ENCODE assay signal across 7 cellular contexts in genomic region chr11:47553417-47553746, GRCh38. TPM values are rescaled to one million over a fixed set of nuclear protein-coding genes. Genes with fewer than 3 reads are reported as not detected.
DNase-seq lines count a peak whose midpoint lies in the region; ATAC-seq, FAIRE-seq and TF ChIP-seq lines count a peak whose summit lies in the region.

No MANE protein-coding gene starts in this region.

- peak; percentile 42 for ATAC-seq in GM18907 (IDR thresholded peaks at IDR 0.05; ENCODE audit: unreplicated experiment)
- peak; percentile 28 for ATAC-seq in HG02798 (IDR thresholded peaks at IDR 0.05; ENCODE audit: poor library complexity, unreplicated experiment)
- ATAC-seq in RWPE2 (ENCODE audit: low read depth): peak; percentile 50
- ATAC-seq in pancreas: peak; percentile 35 to 49 (median 42)

- H3K9me3 ChIP-seq in RWPE2 (ENCODE audit: severe bottlenecking) (no peaks in the 10 kb centered on the region), esophagus squamous epithelium (no peaks in the 10 kb centered on the region), pancreas (no peaks in the 10 kb centered on the region)

- TF ChIP-seq CTCF in RWPE2 (IDR thresholded peaks at IDR 0.05; ENCODE audit: poor library complexity, severe bottlenecking) (peak; percentile 79), esophagus squamous epithelium (IDR thresholded peaks at IDR 0.05) (no peak), pancreas (IDR thresholded peaks at IDR 0.05) (peak in 1 of 4 donors; percentile 48)

- no peak for TF ChIP-seq POLR2A in esophagus squamous epithelium (IDR thresholded peaks at IDR 0.05)

- H3K27ac ChIP-seq in RWPE2 (ENCODE audit: poor library complexity, severe bottlenecking) (peak overlapping the region; percentile 82), esophagus squamous epithelium (peak overlapping the region; percentile 94 to 96 (median 96)), pancreas (peak overlapping the region in 3 of 4 donors; percentile 77 to 89 (median 84))

- no peak for FAIRE-seq in pancreas (lab: Jason Lieb, UNC)

- H3K36me3 ChIP-seq in RWPE2 (ENCODE audit: low read depth) (peaks cover 27% of the 10 kb centered on the region), esophagus squamous epithelium (peaks cover 0 to 6% (median 0%) of the 10 kb centered on the region in 3 donors), pancreas (no peaks in the 10 kb centered on the region)

- intact Hi-C loops in esophagus squamous epithelium (cut with DNase I) (no loop called here), pancreas (cut with DNase I) (no loop called here)

- H3K4me1 ChIP-seq in RWPE2 (ENCODE audit: insufficient read depth, poor library complexity, severe bottlenecking) (peaks cover 16% of the 10 kb centered on the region), esophagus squamous epithelium (peaks cover 21 to 44% (median 26%) of the 10 kb centered on the region in 3 donors), pancreas (peaks cover 17 to 23% (median 21%) of the 10 kb centered on the region in 3 donors)

- no peak for DNase-seq in RWPE2 (ENCODE audit: low spot score)
- DNase-seq in esophagus squamous epithelium (lab: John Stamatoyannopoulos, UW): no peak
- no peak for DNase-seq in pancreas
- no peak for DNase-seq in stimulated activated CD4-positive, alpha-beta T cell treated with anti-CD3 and anti-CD28 coated beads, Interleukin-2, amount 100 ng/mL, for 24 hours
- no peak for DNase-seq in OCI-M1 (lab: John Stamatoyannopoulos, UW)

- H3K4me3 ChIP-seq in RWPE2 (ENCODE audit: severe bottlenecking) (peak overlapping the region; percentile 75), esophagus squamous epithelium (peak overlapping the region; percentile 93 to 96 (median 94)), pancreas (peak overlapping the region; percentile 63 to 99 (median 86))

- 16 to 26% methylated on average over 6 to 7 of the region's 9 CpGs for WGBS in esophagus squamous epithelium, 2 donors
- WGBS in pancreas, 2 donors: 0 to 1% methylated on average over 9 of the region's 9 CpGs

- no peaks in the 10 kb centered on the region for H3K27me3 ChIP-seq in RWPE2 (ENCODE audit: insufficient read depth, poor library complexity, severe bottlenecking)
- H3K27me3 ChIP-seq in esophagus squamous epithelium: no peaks in the 10 kb centered on the region
- no peaks in the 10 kb centered on the region for H3K27me3 ChIP-seq in pancreas

RNA-seq across cellular contexts. Expression of gene CELF1, which starts 0.5 kb away (rescaled TPM):
- 10 to 100 TPM; 50.4 to 88.9 (median 64.1) TPM for total RNA-seq in esophagus squamous epithelium
- 10 to 100 TPM; 31.0 to 56.3 (median 38.4) TPM for total RNA-seq in pancreas
- 10 to 100 TPM; 20.0 to 29.5 TPM for polyA plus RNA-seq in pancreas

RNA-seq across cellular contexts. Expression of gene PTPMT1, which starts 12.0 kb away (rescaled TPM):
- 10 to 100 TPM; 67.7 to 92.3 (median 78.7) TPM for total RNA-seq in esophagus squamous epithelium
- total RNA-seq in pancreas: 10 to 100 TPM; 15.7 to 24.7 (median 19.6) TPM
- 10 to 100 TPM; 24.6 to 34.3 TPM for polyA plus RNA-seq in pancreas

RNA-seq across cellular contexts. Expression of gene KBTBD4, which starts 25.4 kb away (rescaled TPM):
- total RNA-seq in esophagus squamous epithelium (10 to 100 TPM; 12.4 to 22.7 (median 16.0) TPM), pancreas (1 to 10 TPM; 4.3 to 8.9 (median 6.7) TPM)
- polyA plus RNA-seq in pancreas: 10 to 100 TPM in 1 of 2 donors, 1 to 10 TPM in 1; 3.5 to 13.0 TPM

RNA-seq across cellular contexts. Expression of gene NDUFS3, which starts 25.5 kb away (rescaled TPM):
- total RNA-seq in esophagus squamous epithelium: 10 to 100 TPM; 65.5 to 89.9 (median 83.6) TPM
- 10 to 100 TPM; 28.8 to 48.5 (median 35.3) TPM for total RNA-seq in pancreas
- polyA plus RNA-seq in pancreas: 100 to 1,000 TPM in 1 of 2 donors, 10 to 100 TPM in 1; 85.8 to 113 TPM

RNA-seq across cellular contexts. Expression of gene FAM180B, which starts 33.1 kb away (rescaled TPM):
- total RNA-seq in esophagus squamous epithelium: not detected
- total RNA-seq in pancreas: under 1 TPM in 1 of 6 donors, not detected in 5; 0.17 TPM
- polyA plus RNA-seq in pancreas: not detected
